In the genomic region with DNA sequence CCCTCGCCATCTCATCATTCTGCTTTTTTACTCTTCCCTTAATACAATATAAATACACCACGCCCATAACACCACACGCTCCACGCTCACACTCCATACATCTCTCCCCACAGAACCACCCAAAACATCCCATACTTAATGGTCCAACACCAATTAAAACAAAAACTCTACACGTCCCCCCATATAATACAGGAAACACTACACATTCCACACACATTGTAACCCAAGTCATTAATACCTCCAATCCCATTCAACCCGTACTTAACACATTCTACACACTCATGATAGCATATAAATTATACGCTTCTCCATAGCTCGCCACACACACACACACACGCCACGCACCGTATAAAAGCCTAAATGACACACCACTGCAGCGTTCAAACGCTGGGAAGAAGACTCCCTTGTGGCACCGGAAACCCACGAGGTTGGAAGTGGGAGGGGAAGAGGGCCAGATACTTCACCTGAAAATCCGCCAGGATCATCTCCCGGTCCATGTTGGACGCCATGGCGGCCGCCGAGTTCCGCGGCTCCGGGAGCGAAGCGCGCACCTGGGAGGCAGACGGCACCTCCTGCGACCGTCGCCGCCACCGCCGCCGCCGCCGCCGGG, we compare ENCODE assay signal across 1 cellular context.
TF ChIP-seq lines count a peak whose summit lies in the region.

No MANE protein-coding gene starts in this region.

TF ChIP-seq in HEK293, 187 proteins besides CTCF, POLR2A, EP300 and RAD21 (continued from another document and continues in another):
- no peak for TF ChIP-seq ZNF398 (tag by site-specific recombination; IDR thresholded peaks at IDR 0.05)
- TF ChIP-seq YY1 (tag by site-specific recombination; IDR thresholded peaks at IDR 0.05): no peak
- no peak for TF ChIP-seq ZBTB10 (tag by site-specific recombination; IDR thresholded peaks at IDR 0.05)
- no peak for TF ChIP-seq ZNF785 (tag by site-specific recombination; IDR thresholded peaks at IDR 0.05)
- TF ChIP-seq ZBTB8A (tag by site-specific recombination; IDR thresholded peaks at IDR 0.05): no peak
- TF ChIP-seq, protein P1, sequence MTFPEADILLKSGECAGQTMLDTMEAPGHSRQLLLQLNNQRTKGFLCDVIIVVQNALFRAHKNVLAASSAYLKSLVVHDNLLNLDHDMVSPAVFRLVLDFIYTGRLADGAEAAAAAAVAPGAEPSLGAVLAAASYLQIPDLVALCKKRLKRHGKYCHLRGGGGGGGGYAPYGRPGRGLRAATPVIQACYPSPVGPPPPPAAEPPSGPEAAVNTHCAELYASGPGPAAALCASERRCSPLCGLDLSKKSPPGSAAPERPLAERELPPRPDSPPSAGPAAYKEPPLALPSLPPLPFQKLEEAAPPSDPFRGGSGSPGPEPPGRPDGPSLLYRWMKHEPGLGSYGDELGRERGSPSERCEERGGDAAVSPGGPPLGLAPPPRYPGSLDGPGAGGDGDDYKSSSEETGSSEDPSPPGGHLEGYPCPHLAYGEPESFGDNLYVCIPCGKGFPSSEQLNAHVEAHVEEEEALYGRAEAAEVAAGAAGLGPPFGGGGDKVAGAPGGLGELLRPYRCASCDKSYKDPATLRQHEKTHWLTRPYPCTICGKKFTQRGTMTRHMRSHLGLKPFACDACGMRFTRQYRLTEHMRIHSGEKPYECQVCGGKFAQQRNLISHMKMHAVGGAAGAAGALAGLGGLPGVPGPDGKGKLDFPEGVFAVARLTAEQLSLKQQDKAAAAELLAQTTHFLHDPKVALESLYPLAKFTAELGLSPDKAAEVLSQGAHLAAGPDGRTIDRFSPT (tag by site-specific recombination; IDR thresholded peaks at IDR 0.05): no peak
- TF ChIP-seq, protein P2, sequence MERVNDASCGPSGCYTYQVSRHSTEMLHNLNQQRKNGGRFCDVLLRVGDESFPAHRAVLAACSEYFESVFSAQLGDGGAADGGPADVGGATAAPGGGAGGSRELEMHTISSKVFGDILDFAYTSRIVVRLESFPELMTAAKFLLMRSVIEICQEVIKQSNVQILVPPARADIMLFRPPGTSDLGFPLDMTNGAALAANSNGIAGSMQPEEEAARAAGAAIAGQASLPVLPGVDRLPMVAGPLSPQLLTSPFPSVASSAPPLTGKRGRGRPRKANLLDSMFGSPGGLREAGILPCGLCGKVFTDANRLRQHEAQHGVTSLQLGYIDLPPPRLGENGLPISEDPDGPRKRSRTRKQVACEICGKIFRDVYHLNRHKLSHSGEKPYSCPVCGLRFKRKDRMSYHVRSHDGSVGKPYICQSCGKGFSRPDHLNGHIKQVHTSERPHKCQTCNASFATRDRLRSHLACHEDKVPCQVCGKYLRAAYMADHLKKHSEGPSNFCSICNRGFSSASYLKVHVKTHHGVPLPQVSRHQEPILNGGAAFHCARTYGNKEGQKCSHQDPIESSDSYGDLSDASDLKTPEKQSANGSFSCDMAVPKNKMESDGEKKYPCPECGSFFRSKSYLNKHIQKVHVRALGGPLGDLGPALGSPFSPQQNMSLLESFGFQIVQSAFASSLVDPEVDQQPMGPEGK (tag by site-specific recombination; IDR thresholded peaks at IDR 0.05): no peak
- peak; percentile 89 for TF ChIP-seq ZNF335 (tag by site-specific recombination; conservative IDR thresholded peaks at IDR 0.05)
- TF ChIP-seq ZNF175 (tag by site-specific recombination; IDR thresholded peaks at IDR 0.05): no peak
- no peak for TF ChIP-seq ZNF658 (tag by site-specific recombination; IDR thresholded peaks at IDR 0.05)
- TF ChIP-seq ZSCAN30 (tag by site-specific recombination; IDR thresholded peaks at IDR 0.05): no peak
- TF ChIP-seq ZNF169 (tag by site-specific recombination; IDR thresholded peaks at IDR 0.05): no peak
- no peak for TF ChIP-seq ZFHX2 (tag by site-specific recombination; conservative IDR thresholded peaks at IDR 0.05)
- TF ChIP-seq ZNF596 (tag by site-specific recombination; IDR thresholded peaks at IDR 0.05): no peak
- TF ChIP-seq ZNF354C (tag by site-specific recombination; IDR thresholded peaks at IDR 0.05; ENCODE audit: borderline replicate concordance, low read depth): no peak
- TF ChIP-seq, protein P3, sequence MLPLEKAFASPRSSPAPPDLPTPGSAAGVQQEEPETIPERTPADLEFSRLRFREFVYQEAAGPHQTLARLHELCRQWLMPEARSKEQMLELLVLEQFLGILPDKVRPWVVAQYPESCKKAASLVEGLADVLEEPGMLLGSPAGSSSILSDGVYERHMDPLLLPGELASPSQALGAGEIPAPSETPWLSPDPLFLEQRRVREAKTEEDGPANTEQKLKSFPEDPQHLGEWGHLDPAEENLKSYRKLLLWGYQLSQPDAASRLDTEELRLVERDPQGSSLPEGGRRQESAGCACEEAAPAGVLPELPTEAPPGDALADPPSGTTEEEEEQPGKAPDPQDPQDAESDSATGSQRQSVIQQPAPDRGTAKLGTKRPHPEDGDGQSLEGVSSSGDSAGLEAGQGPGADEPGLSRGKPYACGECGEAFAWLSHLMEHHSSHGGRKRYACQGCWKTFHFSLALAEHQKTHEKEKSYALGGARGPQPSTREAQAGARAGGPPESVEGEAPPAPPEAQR (tag by site-specific recombination; IDR thresholded peaks at IDR 0.05): no peak
- no peak; the same call in 1 of the 2 replicates for TF ChIP-seq SP2 (tag by site-specific recombination; IDR thresholded peaks at IDR 0.05)
- no peak for TF ChIP-seq ZNF132 (tag by site-specific recombination; IDR thresholded peaks at IDR 0.05; ENCODE audit: borderline replicate concordance)
- TF ChIP-seq, protein P4, sequence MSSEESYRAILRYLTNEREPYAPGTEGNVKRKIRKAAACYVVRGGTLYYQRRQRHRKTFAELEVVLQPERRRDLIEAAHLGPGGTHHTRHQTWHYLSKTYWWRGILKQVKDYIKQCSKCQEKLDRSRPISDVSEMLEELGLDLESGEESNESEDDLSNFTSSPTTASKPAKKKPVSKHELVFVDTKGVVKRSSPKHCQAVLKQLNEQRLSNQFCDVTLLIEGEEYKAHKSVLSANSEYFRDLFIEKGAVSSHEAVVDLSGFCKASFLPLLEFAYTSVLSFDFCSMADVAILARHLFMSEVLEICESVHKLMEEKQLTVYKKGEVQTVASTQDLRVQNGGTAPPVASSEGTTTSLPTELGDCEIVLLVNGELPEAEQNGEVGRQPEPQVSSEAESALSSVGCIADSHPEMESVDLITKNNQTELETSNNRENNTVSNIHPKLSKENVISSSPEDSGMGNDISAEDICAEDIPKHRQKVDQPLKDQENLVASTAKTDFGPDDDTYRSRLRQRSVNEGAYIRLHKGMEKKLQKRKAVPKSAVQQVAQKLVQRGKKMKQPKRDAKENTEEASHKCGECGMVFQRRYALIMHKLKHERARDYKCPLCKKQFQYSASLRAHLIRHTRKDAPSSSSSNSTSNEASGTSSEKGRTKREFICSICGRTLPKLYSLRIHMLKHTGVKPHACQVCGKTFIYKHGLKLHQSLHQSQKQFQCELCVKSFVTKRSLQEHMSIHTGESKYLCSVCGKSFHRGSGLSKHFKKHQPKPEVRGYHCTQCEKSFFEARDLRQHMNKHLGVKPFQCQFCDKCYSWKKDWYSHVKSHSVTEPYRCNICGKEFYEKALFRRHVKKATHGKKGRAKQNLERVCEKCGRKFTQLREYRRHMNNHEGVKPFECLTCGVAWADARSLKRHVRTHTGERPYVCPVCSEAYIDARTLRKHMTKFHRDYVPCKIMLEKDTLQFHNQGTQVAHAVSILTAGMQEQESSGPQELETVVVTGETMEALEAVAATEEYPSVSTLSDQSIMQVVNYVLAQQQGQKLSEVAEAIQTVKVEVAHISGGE (tag by site-specific recombination; conservative IDR thresholded peaks at IDR 0.05; ENCODE audit: low read depth): no peak; the same call in 1 of the 2 replicates
- no peak for TF ChIP-seq ZIC2 (tag by site-specific recombination; IDR thresholded peaks at IDR 0.05)
- TF ChIP-seq ZNF654 (tag by site-specific recombination; IDR thresholded peaks at IDR 0.05; ENCODE audit: low read depth): no peak
- no peak for TF ChIP-seq MZF1 (tag by site-specific recombination; IDR thresholded peaks at IDR 0.05; ENCODE audit: borderline replicate concordance)
- no peak; the same call in 1 of the 2 replicates for TF ChIP-seq ZBTB20 (tag by site-specific recombination; IDR thresholded peaks at IDR 0.05)
- TF ChIP-seq, protein P5, sequence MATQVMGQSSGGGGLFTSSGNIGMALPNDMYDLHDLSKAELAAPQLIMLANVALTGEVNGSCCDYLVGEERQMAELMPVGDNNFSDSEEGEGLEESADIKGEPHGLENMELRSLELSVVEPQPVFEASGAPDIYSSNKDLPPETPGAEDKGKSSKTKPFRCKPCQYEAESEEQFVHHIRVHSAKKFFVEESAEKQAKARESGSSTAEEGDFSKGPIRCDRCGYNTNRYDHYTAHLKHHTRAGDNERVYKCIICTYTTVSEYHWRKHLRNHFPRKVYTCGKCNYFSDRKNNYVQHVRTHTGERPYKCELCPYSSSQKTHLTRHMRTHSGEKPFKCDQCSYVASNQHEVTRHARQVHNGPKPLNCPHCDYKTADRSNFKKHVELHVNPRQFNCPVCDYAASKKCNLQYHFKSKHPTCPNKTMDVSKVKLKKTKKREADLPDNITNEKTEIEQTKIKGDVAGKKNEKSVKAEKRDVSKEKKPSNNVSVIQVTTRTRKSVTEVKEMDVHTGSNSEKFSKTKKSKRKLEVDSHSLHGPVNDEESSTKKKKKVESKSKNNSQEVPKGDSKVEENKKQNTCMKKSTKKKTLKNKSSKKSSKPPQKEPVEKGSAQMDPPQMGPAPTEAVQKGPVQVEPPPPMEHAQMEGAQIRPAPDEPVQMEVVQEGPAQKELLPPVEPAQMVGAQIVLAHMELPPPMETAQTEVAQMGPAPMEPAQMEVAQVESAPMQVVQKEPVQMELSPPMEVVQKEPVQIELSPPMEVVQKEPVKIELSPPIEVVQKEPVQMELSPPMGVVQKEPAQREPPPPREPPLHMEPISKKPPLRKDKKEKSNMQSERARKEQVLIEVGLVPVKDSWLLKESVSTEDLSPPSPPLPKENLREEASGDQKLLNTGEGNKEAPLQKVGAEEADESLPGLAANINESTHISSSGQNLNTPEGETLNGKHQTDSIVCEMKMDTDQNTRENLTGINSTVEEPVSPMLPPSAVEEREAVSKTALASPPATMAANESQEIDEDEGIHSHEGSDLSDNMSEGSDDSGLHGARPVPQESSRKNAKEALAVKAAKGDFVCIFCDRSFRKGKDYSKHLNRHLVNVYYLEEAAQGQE (tag by site-specific recombination; IDR thresholded peaks at IDR 0.05): peak; percentile 27; the same call in 1 of the 2 replicates
- TF ChIP-seq ZNF544 (tag by site-specific recombination; IDR thresholded peaks at IDR 0.05): no peak
- no peak for TF ChIP-seq ZNF292 (tag by site-specific recombination; IDR thresholded peaks at IDR 0.05; ENCODE audit: borderline replicate concordance, low read depth)
- TF ChIP-seq KLF10 (tag by site-specific recombination; IDR thresholded peaks at IDR 0.05): no peak
